ENCODE assay signal across 10 cellular contexts in genomic region chr11:12189543-12190235, GRCh38.
DNase-seq lines count a peak whose midpoint lies in the region; ATAC-seq, FAIRE-seq and TF ChIP-seq lines count a peak whose summit lies in the region.
"Had no signal": no experiment of that assay in that cellular context is flagged by ENCODE, and none has a peak within 500 bp of the region (broad histone marks: within the 10 kb centered on the region; RNA-seq: fewer than 3 reads in every experiment).

No MANE protein-coding gene starts in this region.

- H4K20me1 ChIP-seq in endothelial cell of umbilical vein (replicated peaks; ENCODE audit: control insufficient read depth, extremely low read depth, insufficient read depth, low read length) = no peaks in the 10 kb centered on the region

- H3K27ac ChIP-seq in CD4-positive, alpha-beta T cell (ENCODE audit: low read depth, low read length) = no peak overlapping the region
- H3K27ac ChIP-seq in endothelial cell of umbilical vein (ENCODE audit: insufficient read depth, low read depth, low read length) = no peak overlapping the region

- peaks cover 28% of the 10 kb centered on the region for H3K79me2 ChIP-seq in endothelial cell of umbilical vein (ENCODE audit: control insufficient read depth, insufficient read depth, low read length)

- peaks cover 0 to 2% of the 10 kb centered on the region in 2 experiments for H3K36me3 ChIP-seq in endothelial cell of umbilical vein (ENCODE audit: control insufficient read depth in 2 of 2, extremely low read depth in 1 of 2, insufficient read depth in 2 of 2, low read length in 2 of 2)

- POLR2A ChIA-PET in CD4-positive, alpha-beta T cell (lab: Charles Lee) = interaction anchor here (0.7 to 2.2 kb wide), 6 partner anchors 8 to 78 kb away, joined by 3 to 14 read pairs (median 4); no protein-coding TSS in a partner anchor
- POLR2A ChIA-PET in endothelial cell of umbilical vein (lab: Charles Lee) = no interaction called here

- H3K9me3 ChIP-seq in CD4-positive, alpha-beta T cell (ENCODE audit: control insufficient read depth, low read length) = no peaks in the 10 kb centered on the region
- H3K9me3 ChIP-seq in endothelial cell of umbilical vein (replicated peaks; ENCODE audit: control insufficient read depth, insufficient read depth, low read length) = no peaks in the 10 kb centered on the region

- H3K4me1 Mint-ChIP-seq in CD4-positive, alpha-beta T cell (ENCODE audit: low read depth) = peaks cover 50% of the 10 kb centered on the region

- H3K36me3 Mint-ChIP-seq in CD4-positive, alpha-beta T cell (ENCODE audit: low read depth) = no peaks in the 10 kb centered on the region
- H3K36me3 Mint-ChIP-seq: stimulated activated memory B cell treated with anti-CD40 and anti-IgM and Interleukin-4, amounts not matched to agents 10 μg/mL and 1 μg/mL and 100 μg/mL, for 72 hours had no signal

- DNase-seq in CD4-positive, alpha-beta T cell = peak; percentile 25 to 46 (median 38)
- DNase-seq in HTR-8/SVneo (ENCODE audit: insufficient read length, low spot score) (peak; percentile 77), endothelial cell of umbilical vein (ENCODE audit: low read depth, low spot score) (peak; percentile 19), cerebellum (ENCODE audit: low spot score) (no peak)
- peak; percentile 64 for DNase-seq in activated CD4-positive, alpha-beta T cell treated with anti-CD3 and anti-CD28 coated beads for 48 hours
- DNase-seq: NCI-H2029 treated with DMSO at 0.1 percent for 48 hours had no signal

- H3K9me3 Mint-ChIP-seq in CD4-positive, alpha-beta T cell = no peaks in the 10 kb centered on the region
- H3K9me3 Mint-ChIP-seq: stimulated activated memory B cell treated with anti-CD40 and anti-IgM and Interleukin-4, amounts not matched to agents 10 μg/mL and 1 μg/mL and 100 μg/mL, for 72 hours had no signal

- no peaks in the 10 kb centered on the region for H3K27me3 ChIP-seq in CD4-positive, alpha-beta T cell (ENCODE audit: control insufficient read depth, insufficient read depth, low read length)
- no peaks in the 10 kb centered on the region for H3K27me3 ChIP-seq in endothelial cell of umbilical vein (ENCODE audit: control insufficient read depth in 2 of 2, insufficient read depth in 2 of 2, low read length in 2 of 2)

- H3K4me1 ChIP-seq in endothelial cell of umbilical vein (ENCODE audit: control insufficient read depth, extremely low read depth, insufficient read depth, low read length) = peaks cover 25% of the 10 kb centered on the region

- no peak overlapping the region for H3K4me2 ChIP-seq in endothelial cell of umbilical vein (ENCODE audit: insufficient read depth, low read length)

- H2AFZ ChIP-seq in endothelial cell of umbilical vein (ENCODE audit: low read depth, low read length) = no peak overlapping the region

- no peak overlapping the region for H3K4me3 ChIP-seq in endothelial cell of umbilical vein (replicated peaks in 1 of 3; ENCODE audit: insufficient read depth in 1 of 3, low read depth in 1 of 3, low read length in 3 of 3)

- peak overlapping the region; percentile 66 for H3K4me3 Mint-ChIP-seq in CD4-positive, alpha-beta T cell
- H3K4me3 Mint-ChIP-seq: stimulated activated memory B cell treated with anti-CD40 and anti-IgM and Interleukin-4, amounts not matched to agents 10 μg/mL and 1 μg/mL and 100 μg/mL, for 72 hours had no signal

- peak; percentile 53 for ATAC-seq in CD4-positive, alpha-beta T cell (ENCODE audit: poor library complexity)
- no peak for ATAC-seq in GM18909 (IDR thresholded peaks at IDR 0.05; ENCODE audit: poor library complexity, unreplicated experiment)
- ATAC-seq in GM21526 (IDR thresholded peaks at IDR 0.05; ENCODE audit: low FRiP score, unreplicated experiment) = no peak
- ATAC-seq in HG02571 (IDR thresholded peaks at IDR 0.05; ENCODE audit: unreplicated experiment) = no peak

- no peak for TF ChIP-seq CTCF in CD4-positive, alpha-beta T cell (IDR thresholded peaks at IDR 0.05)
- TF ChIP-seq CTCF in endothelial cell of umbilical vein (IDR thresholded peaks at IDR 0.05; ENCODE audit: extremely low read depth in 1 of 2, insufficient read depth in 1 of 2, low read depth in 1 of 2, low read length in 2 of 2) = no peak

- TF ChIP-seq POLR2A in endothelial cell of umbilical vein (IDR thresholded peaks at IDR 0.05; ENCODE audit: low read depth, low read length) = no peak

- CTCF ChIA-PET in CD4-positive, alpha-beta T cell (lab: Charles Lee) = interaction anchor here (0.9 to 1.5 kb wide), 2 partner anchors 10 to 30 kb away, joined by 3 to 8 read pairs; no protein-coding TSS in a partner anchor
- CTCF ChIA-PET in endothelial cell of umbilical vein (lab: Charles Lee) = interaction anchor here (0.9 to 1.9 kb wide), 5 partner anchors 10 to 139 kb away, joined by 3 to 10 read pairs (median 5); no protein-coding TSS in a partner anchor

- H3K27ac Mint-ChIP-seq in CD4-positive, alpha-beta T cell = peak overlapping the region; percentile 73
- H3K27ac Mint-ChIP-seq: stimulated activated memory B cell treated with anti-CD40 and anti-IgM and Interleukin-4, amounts not matched to agents 10 μg/mL and 1 μg/mL and 100 μg/mL, for 72 hours had no signal

- intact Hi-C loops in CD4-positive, alpha-beta T cell (cut with DNase I, micrococcal nuclease) = loop anchor here in 1 of 2 experiments (5.0 kb wide), 2 partner anchors 38 to 47 kb away; no protein-coding TSS in a partner anchor
- intact Hi-C loops in endothelial cell of umbilical vein (cut with micrococcal nuclease) = loop anchor here (1.0 kb wide), 1 partner anchor 47 kb away; no protein-coding TSS in a partner anchor

- TSS peak; percentile 64 for BruUV-seq in endothelial cell of umbilical vein (replicated peaks; lab: Mats Ljungman, UMichigan)

- dilution Hi-C loops in endothelial cell of umbilical vein (cut with MboI; ENCODE audit: extremely low pct_ligation_motif_present, low sequenced_read_pairs) = no loop called here

- no peak overlapping the region for H3K9ac ChIP-seq in endothelial cell of umbilical vein (replicated peaks; ENCODE audit: extremely low read depth, insufficient read depth, low read length)

- H3K9me1 ChIP-seq in endothelial cell of umbilical vein (replicated peaks; ENCODE audit: control insufficient read depth, extremely low read depth, insufficient read depth, low read length) = no peaks in the 10 kb centered on the region

- no peaks in the 10 kb centered on the region for H3K27me3 Mint-ChIP-seq in CD4-positive, alpha-beta T cell

- FAIRE-seq in HTR-8/SVneo (lab: Jason Lieb, UNC) (peak; percentile 55), endothelial cell of umbilical vein (lab: Jason Lieb, UNC) (no peak)

TF ChIP-seq in endothelial cell of umbilical vein, 7 proteins besides CTCF, POLR2A, EP300 and RAD21:
- no peak for TF ChIP-seq EZH2 (IDR thresholded peaks at IDR 0.05; ENCODE audit: borderline replicate concordance, low read depth, low read length, severe bottlenecking)
- no peak for TF ChIP-seq POLR2AphosphoS5 (IDR thresholded peaks at IDR 0.05; ENCODE audit: insufficient read depth, low read depth, low read length)
- no peak for TF ChIP-seq FOS (IDR thresholded peaks at IDR 0.05; ENCODE audit: borderline replicate concordance, insufficient read depth, low read length)
- no peak for TF ChIP-seq MYC (IDR thresholded peaks at IDR 0.05; ENCODE audit: low read depth, low read length)
- TF ChIP-seq GATA2 (IDR thresholded peaks at IDR 0.05; ENCODE audit: insufficient read depth, insufficient read length, low read depth, low read length) = no peak
- TF ChIP-seq JUN (IDR thresholded peaks at IDR 0.05; ENCODE audit: borderline replicate concordance, insufficient read depth, insufficient read length, low read depth) = no peak
- no peak for TF ChIP-seq MAX (IDR thresholded peaks at IDR 0.05; ENCODE audit: insufficient read depth, insufficient read length)
TF ChIP-seq in endothelial cell of umbilical vein: peak in this region for 0.
